In genomic region chr1:220281159-220281574, GRCh38 we compare ENCODE assay signal across 9 cellular contexts. TPM values are rescaled to one million over a fixed set of nuclear protein-coding genes. Genes with fewer than 3 reads are reported as not detected.
DNase-seq lines count a peak whose midpoint lies in the region; ATAC-seq, FAIRE-seq and TF ChIP-seq lines count a peak whose summit lies in the region.
"Had no signal": no experiment of that assay in that cellular context is flagged by ENCODE, and none has a peak within 500 bp of the region (broad histone marks: within the 10 kb centered on the region; RNA-seq: fewer than 3 reads in every experiment).

No MANE protein-coding gene starts in this region.

- H3K27me3 ChIP-seq in SU-DHL-6 (ENCODE audit: low read length) (no peaks in the 10 kb centered on the region), HepG2 (ENCODE audit: control insufficient read depth in 1 of 2, insufficient read depth in 2 of 2, low read length in 2 of 2) (peaks cover 0 to 25% of the 10 kb centered on the region in 2 experiments; a peak in 1 of 5 replicates)

- POLR2A ChIA-PET in HepG2 (lab: Yijun Ruan, JAX) = no interaction called here
- POLR2A ChIA-PET in activated CD4-positive, alpha-beta T cell treated with anti-CD3 and anti-CD28 coated beads for 36 hours (lab: Charles Lee) = no interaction called here

- H2AFZ ChIP-seq in SU-DHL-6 (ENCODE audit: low read depth, low read length, severe bottlenecking) = no peak overlapping the region
- H2AFZ ChIP-seq in HepG2 (ENCODE audit: low read length) = no peak overlapping the region

- BruUV-seq in HepG2 (replicated peaks; lab: Mats Ljungman, UMichigan) = no TSS peak

- H3K9me3 Mint-ChIP-seq in activated CD4-positive, alpha-beta T cell treated with anti-CD3 and anti-CD28 coated beads for 36 hours (ENCODE audit: low read depth) = no peaks in the 10 kb centered on the region
- H3K9me3 Mint-ChIP-seq: stimulated activated naive CD8-positive, alpha-beta T cell treated with anti-CD3 and anti-CD28 coated beads, Interleukin-15, Interleukin-2, amounts not matched to agents 100 ng/mL and 50 ng/mL, for 24 hours had no signal

- WGBS in HepG2 (ENCODE audit: low lambda C conversion rate) = 92% methylated on average over 2 of the region's 2 CpGs

- no peaks in the 10 kb centered on the region for H3K4me1 ChIP-seq in HepG2 (ENCODE audit: insufficient read depth, low read length)

- no peak for TF ChIP-seq POLR2A in HepG2 (IDR thresholded peaks at IDR 0.05; ENCODE audit: insufficient read depth in 1 of 2, low read depth in 2 of 2, low read length in 2 of 2)

- FAIRE-seq in HepG2 (lab: Jason Lieb, UNC) = no peak

- no peak for TF ChIP-seq RAD21 in HepG2 (CRISPR knock-in tag; IDR thresholded peaks at IDR 0.05)

- H3K4me1 Mint-ChIP-seq in activated CD4-positive, alpha-beta T cell treated with anti-CD3 and anti-CD28 coated beads for 36 hours = no peaks in the 10 kb centered on the region

- no peaks in the 10 kb centered on the region for H3K36me3 Mint-ChIP-seq in activated CD4-positive, alpha-beta T cell treated with anti-CD3 and anti-CD28 coated beads for 36 hours (ENCODE audit: low read depth)

- H3K4me2 ChIP-seq in SU-DHL-6 (ENCODE audit: low read depth, low read length, poor library complexity, severe bottlenecking) (no peak overlapping the region), HepG2 (ENCODE audit: low read depth, low read length) (no peak overlapping the region)

- H3K79me2 ChIP-seq in SU-DHL-6 (ENCODE audit: insufficient read depth, low read length) (no peaks in the 10 kb centered on the region), HepG2 (ENCODE audit: insufficient read depth, low read length) (no peaks in the 10 kb centered on the region)

- no peaks in the 10 kb centered on the region for H3K9me3 ChIP-seq in SU-DHL-6 (ENCODE audit: insufficient read depth, low read length)
- H3K9me3 ChIP-seq in HepG2 (ENCODE audit: low read length) = no peaks in the 10 kb centered on the region

- H3F3A ChIP-seq in SU-DHL-6 (ENCODE audit: insufficient read depth) = no peaks in the 10 kb centered on the region

- peaks cover 7% of the 10 kb centered on the region for H3K27me3 Mint-ChIP-seq in activated CD4-positive, alpha-beta T cell treated with anti-CD3 and anti-CD28 coated beads for 36 hours

- TF ChIP-seq CTCF in SU-DHL-6 (IDR thresholded peaks at IDR 0.05; ENCODE audit: insufficient read depth, low read length, poor library complexity, severe bottlenecking) (peak; percentile 23), HepG2 (CRISPR knock-in tag; IDR thresholded peaks at IDR 0.05) (peak; percentile 42; the same call in 1 of the 2 replicates)

- H3K27ac ChIP-seq in SU-DHL-6 (ENCODE audit: low read depth, low read length) (no peak overlapping the region), HepG2 (ENCODE audit: extremely low read length, insufficient read depth, low read length) (no peak overlapping the region), substantia nigra (ENCODE audit: low read depth, low read length, poor library complexity, severe bottlenecking) (no peak overlapping the region)

- TF ChIP-seq EP300 in HepG2 (IDR thresholded peaks at IDR 0.05; ENCODE audit: low read depth in 2 of 2, low read length in 2 of 2) = no peak
- no peak for TF ChIP-seq EP300 in HepG2 (CRISPR knock-in tag; IDR thresholded peaks at IDR 0.05; ENCODE audit: borderline replicate concordance)

- no peaks in the 10 kb centered on the region for H3K9me2 ChIP-seq in SU-DHL-6 (replicated peaks; ENCODE audit: insufficient read depth, low read length)

- in situ Hi-C loops in HepG2 (cut with HindIII; ENCODE audit: extremely low pct_ligation_motif_present, low pct_unique_long_range_greater_than_20kb) = no loop called here

- H3K36me3 ChIP-seq in SU-DHL-6 (ENCODE audit: low read length) (no peaks in the 10 kb centered on the region), HepG2 (replicated peaks in 1 of 2; ENCODE audit: control insufficient read depth in 1 of 2, insufficient read depth in 2 of 2, low read length in 2 of 2) (no peaks in the 10 kb centered on the region)

- peak; percentile 52 for ATAC-seq in HG03103 (IDR thresholded peaks at IDR 0.05; ENCODE audit: low read depth, unreplicated experiment)
- ATAC-seq in HepG2 = peak; percentile 49
- no peak for ATAC-seq in sciatic nerve
- no peak for ATAC-seq in activated CD4-positive, alpha-beta T cell treated with anti-CD3 and anti-CD28 coated beads for 36 hours

- no peak overlapping the region for H3K4me3 ChIP-seq in SU-DHL-6 (ENCODE audit: insufficient read depth, low read length, poor library complexity, severe bottlenecking)
- no peak overlapping the region for H3K4me3 ChIP-seq in HepG2 (replicated peaks in 1 of 3; ENCODE audit: insufficient read depth in 1 of 3, low read depth in 2 of 3, low read length in 3 of 3)

- H3K9ac ChIP-seq in SU-DHL-6 (ENCODE audit: low read length) (no peak overlapping the region), HepG2 (ENCODE audit: insufficient read depth, low read depth, low read length) (no peak overlapping the region)

- H4K20me1 ChIP-seq in SU-DHL-6 (ENCODE audit: low read depth, low read length) = no peaks in the 10 kb centered on the region
- no peaks in the 10 kb centered on the region for H4K20me1 ChIP-seq in HepG2 (ENCODE audit: insufficient read depth, low read length)

- no peak overlapping the region for H3K4me3 Mint-ChIP-seq in activated CD4-positive, alpha-beta T cell treated with anti-CD3 and anti-CD28 coated beads for 36 hours
- H3K4me3 Mint-ChIP-seq: stimulated activated naive CD8-positive, alpha-beta T cell treated with anti-CD3 and anti-CD28 coated beads, Interleukin-15, Interleukin-2, amounts not matched to agents 100 ng/mL and 50 ng/mL, for 24 hours had no signal

- no peak overlapping the region for H3K27ac Mint-ChIP-seq in activated CD4-positive, alpha-beta T cell treated with anti-CD3 and anti-CD28 coated beads for 36 hours
- H3K27ac Mint-ChIP-seq: stimulated activated naive CD8-positive, alpha-beta T cell treated with anti-CD3 and anti-CD28 coated beads, Interleukin-15, Interleukin-2, amounts not matched to agents 100 ng/mL and 50 ng/mL, for 24 hours had no signal

- intact Hi-C loops in HepG2 (cut with micrococcal nuclease; ENCODE audit: unreplicated experiment) = loop anchor here (1.0 kb wide), 1 partner anchor 495 kb away; no protein-coding TSS in a partner anchor
- intact Hi-C loops in sciatic nerve (cut with DNase I) = no loop called here
- intact Hi-C loops in activated CD4-positive, alpha-beta T cell treated with anti-CD3 and anti-CD28 coated beads for 36 hours (cut with DNase I, micrococcal nuclease) = loop anchor here in 1 of 2 experiments (5.0 kb wide), 1 partner anchor 496 kb away; no protein-coding TSS in a partner anchor

- DNase-seq in Daoy (ENCODE audit: low read depth) = peak; percentile 15
- DNase-seq in HepG2 (ENCODE audit: low spot score) = no peak
- no peak for DNase-seq in sciatic nerve (ENCODE audit: low spot score)
- no peak for DNase-seq in activated CD4-positive, alpha-beta T cell treated with anti-CD3 and anti-CD28 coated beads for 36 hours
- no peak for DNase-seq in substantia nigra (lab: John Stamatoyannopoulos, UW)
- DNase-seq in medulla oblongata (ENCODE audit: extremely low spot score) = no peak

- CTCF ChIA-PET in HepG2 (lab: Yijun Ruan, JAX; ENCODE audit: low intra/inter-chr PET ratio, low total read pairs) = no interaction called here
- CTCF ChIA-PET in activated CD4-positive, alpha-beta T cell treated with anti-CD3 and anti-CD28 coated beads for 36 hours (lab: Charles Lee) = interaction anchor here (0.5 to 3.0 kb wide), 8 partner anchors 9 to 529 kb away, joined by 3 to 11 read pairs (median 4); no protein-coding TSS in a partner anchor

TF ChIP-seq in HepG2, 621 proteins besides CTCF, POLR2A, EP300 and RAD21 (continues in another document):
- TF ChIP-seq ZNF83 (CRISPR knock-in tag; IDR thresholded peaks at IDR 0.05; ENCODE audit: borderline replicate concordance) = no peak
- no peak for TF ChIP-seq ZNF644 (CRISPR knock-in tag; IDR thresholded peaks at IDR 0.05; ENCODE audit: low read depth)
- TF ChIP-seq DPF2 (CRISPR knock-in tag; IDR thresholded peaks at IDR 0.05; ENCODE audit: borderline replicate concordance, low read depth) = no peak
- TF ChIP-seq ZNF24 (IDR thresholded peaks at IDR 0.05) = peak; percentile 89
- TF ChIP-seq GTF2F1 (IDR thresholded peaks at IDR 0.05; ENCODE audit: low read length) = no peak
- TF ChIP-seq ELF1 (CRISPR knock-in tag; IDR thresholded peaks at IDR 0.05) = no peak
- no peak for TF ChIP-seq RFX5 (IDR thresholded peaks at IDR 0.05; ENCODE audit: low read depth, low read length)
- TF ChIP-seq ZBTB38 (CRISPR knock-in tag; IDR thresholded peaks at IDR 0.05) = no peak
- TF ChIP-seq FOXA1 (IDR thresholded peaks at IDR 0.05) = no peak
- 0 out of 2 replicates have a peak, but pooled peaks have one; percentile 31 for TF ChIP-seq FOXA1 (CRISPR knock-in tag; IDR thresholded peaks at IDR 0.05)
- TF ChIP-seq CCDC6 (CRISPR knock-in tag; IDR thresholded peaks at IDR 0.05) = no peak
- TF ChIP-seq MATR3 (CRISPR knock-in tag; IDR thresholded peaks at IDR 0.05) = no peak

RNA-seq across cellular contexts. Expression of gene RAB3GAP2, which starts 8.9 kb away (rescaled TPM):
- 26.3 and 28.8 TPM in 2 replicates for total RNA-seq in Daoy (2014; rRNA removed; shearing (Covaris generic))
- total RNA-seq in HepG2 (2016; rRNA removed; fragmentation: Illumina TruSeq; extraction: Trizol) (25.0 and 34.2 TPM in 2 replicates), sciatic nerve (49.2 TPM)
- total RNA-seq in HepG2 (2016; cell fraction: cytosol; rRNA removed; fragmentation: Illumina TruSeq; extraction: Trizol; ENCODE audit: low read depth) = 3.0 and 4.3 TPM in 2 replicates
- total RNA-seq in HepG2 (2016; cell fraction: insoluble cytoplasmic fraction; rRNA removed; fragmentation: Illumina TruSeq; extraction: Trizol) = 23.7 and 27.2 TPM in 2 replicates
- total RNA-seq in HepG2 (2016; cell fraction: membrane; rRNA removed; fragmentation: Illumina TruSeq; extraction: Trizol) = 7.6 and 8.8 TPM in 2 replicates
- total RNA-seq in HepG2 (2016; cell fraction: nucleus; rRNA removed; fragmentation: Illumina TruSeq; extraction: Trizol) = 32.3 and 37.1 TPM in 2 replicates
- polyA plus RNA-seq in HepG2 (2011; rRNA removed) = 16.2 and 22.6 TPM in 2 replicates
- 7.8 and 9.2 TPM in 2 replicates for polyA plus RNA-seq in HepG2 (2011; cell fraction: cytosol; rRNA removed)
- 18.5 and 18.9 TPM in 2 replicates for polyA plus RNA-seq in HepG2 (2011; cell fraction: nucleus; rRNA removed)
- polyA plus RNA-seq in HepG2 (2012) = 14.1 and 15.5 TPM in 2 replicates
- 0.96 and 1.1 TPM in 2 replicates for polyA plus RNA-seq in HepG2 (2016; cell fraction: cytosol; fragmentation: Illumina TruSeq; extraction: Trizol; ENCODE audit: low read depth)
- 13.9 and 14.7 TPM in 2 replicates for polyA plus RNA-seq in HepG2 (2016; cell fraction: insoluble cytoplasmic fraction; fragmentation: Illumina TruSeq; extraction: Trizol; ENCODE audit: low read depth)
- 2.2 and 2.5 TPM in 2 replicates for polyA plus RNA-seq in HepG2 (2016; cell fraction: membrane; fragmentation: Illumina TruSeq; extraction: Trizol; ENCODE audit: low read depth)
- polyA plus RNA-seq in HepG2 (2016; cell fraction: nucleus; fragmentation: Illumina TruSeq; extraction: Trizol; ENCODE audit: insufficient read depth, low read depth) = 29.6 and 30.6 TPM in 2 replicates
- 66.6 and 87.3 TPM in 2 replicates for polyA minus RNA-seq in HepG2 (2011; rRNA and poly(A)+ RNA removed; ENCODE audit: low replicate concordance)
- polyA minus RNA-seq in HepG2 (2011; cell fraction: cytosol; rRNA and poly(A)+ RNA removed) = 24.9 and 27.7 TPM in 2 replicates
- polyA minus RNA-seq in HepG2 (2011; cell fraction: nucleus; rRNA and poly(A)+ RNA removed) = 47.5 and 55.6 TPM in 2 replicates
- 10 to 100 TPM; 50.6 to 67.3 TPM for total RNA-seq in activated CD4-positive, alpha-beta T cell treated with anti-CD3 and anti-CD28 coated beads for 36 hours

Comparison
In these comparisons a context has a peak if more than half of its experiments do, and no peak if none do; other contexts are left out.
1. ATAC-seq: peak in HG03103 (single experiment) and HepG2 (single experiment); none in sciatic nerve (single experiment) and activated CD4-positive, alpha-beta T cell treated with anti-CD3 and anti-CD28 coated beads for 36 hours (single experiment).